In genomic region chr10:69086131-69086530, GRCh38 we compare ENCODE assay signal across 9 cellular contexts. TPM values are rescaled to one million over a fixed set of nuclear protein-coding genes. Genes with fewer than 3 reads are reported as not detected.
DNase-seq lines count a peak whose midpoint lies in the region; ATAC-seq and TF ChIP-seq lines count a peak whose summit lies in the region.
"Had no signal": no experiment of that assay in that cellular context is flagged by ENCODE, and none has a peak within 500 bp of the region (broad histone marks: within the 10 kb centered on the region; RNA-seq: fewer than 3 reads in every experiment).

No MANE protein-coding gene starts in this region.

- POLR2A ChIA-PET in A673 (lab: Charles Lee; ENCODE audit: low non-redundant PET) = no interaction called here

- H3K36me3 ChIP-seq in A673 (ENCODE audit: insufficient read depth, low read length, poor library complexity, severe bottlenecking) (no peaks in the 10 kb centered on the region), KMS-11 (ENCODE audit: insufficient read depth) (no peaks in the 10 kb centered on the region)

- H3K27ac ChIP-seq in A673 (ENCODE audit: low read depth, low read length, poor library complexity, severe bottlenecking) = no peak overlapping the region
- H3K27ac ChIP-seq in KMS-11 = peak overlapping the region; percentile 13; the same call in 1 of the 2 replicates

- in situ Hi-C loops in astrocyte of the spinal cord (cut with HindIII; ENCODE audit: low sequenced_read_pairs) = no loop called here

- H3K4me2 ChIP-seq in KMS-11 = peak overlapping the region; percentile 31; the same call in 1 of the 2 replicates

- peak overlapping the region; percentile 19; the same call in 1 of the 2 replicates for H2AFZ ChIP-seq in KMS-11 (ENCODE audit: low read depth)

- no peak for ATAC-seq in GM18505 (IDR thresholded peaks at IDR 0.05; ENCODE audit: unreplicated experiment)

- no peaks in the 10 kb centered on the region for H3K9me3 ChIP-seq in A673 (ENCODE audit: low read depth, low read length, poor library complexity, severe bottlenecking)

- H3K27me3 ChIP-seq in A673 (replicated peaks; ENCODE audit: insufficient read depth, low read depth, low read length, poor library complexity) = no peaks in the 10 kb centered on the region
- H3K27me3 ChIP-seq in KMS-11 (ENCODE audit: insufficient read depth, low read depth) = no peaks in the 10 kb centered on the region

- BruUV-seq in A673 (replicated peaks; lab: Mats Ljungman, UMichigan) = no TSS peak

- H3K4me3 ChIP-seq in A673 (ENCODE audit: low read depth, low read length, poor library complexity, severe bottlenecking) = no peak overlapping the region
- H3K4me3 ChIP-seq in KMS-11 (IDR thresholded peaks at IDR 0.05; ENCODE audit: insufficient read depth, low read depth, low read length) = no peak overlapping the region
- no peak overlapping the region for H3K4me3 ChIP-seq in astrocyte of the spinal cord (ENCODE audit: low read depth, low read length)

- H4K20me1 ChIP-seq in KMS-11 (ENCODE audit: insufficient read depth) = no peaks in the 10 kb centered on the region

- TF ChIP-seq CTCF in A673 (conservative IDR thresholded peaks at IDR 0.05; ENCODE audit: low read depth, low read length) (no peak), KMS-11 (conservative IDR thresholded peaks at IDR 0.05; ENCODE audit: low read depth, low read length) (no peak), astrocyte of the spinal cord (IDR thresholded peaks at IDR 0.05; ENCODE audit: low read depth, low read length) (no peak)

- peaks cover 32% of the 10 kb centered on the region for H3K79me2 ChIP-seq in KMS-11 (ENCODE audit: insufficient read depth, low read depth)

- DNase-seq in A673 (ENCODE audit: low spot score) (peak; percentile 51), astrocyte of the spinal cord (ENCODE audit: low read depth, low spot score) (peak; percentile 23), medulla oblongata (ENCODE audit: extremely low spot score) (peak; percentile 21), posterior cingulate gyrus (no peak), ecto neural progenitor cell (ENCODE audit: low spot score) (no peak), HK-2 (ENCODE audit: unreplicated experiment) (no peak)
- DNase-seq: activated CD4-positive, alpha-beta T cell treated with anti-CD3 and anti-CD28 coated beads, Interleukin-2, amount 50 U/mL, for 4 hours had no signal

- no peak for TF ChIP-seq POLR2A in GM18505 (IDR thresholded peaks at IDR 0.05; ENCODE audit: borderline replicate concordance, extremely low read depth, insufficient read depth, insufficient read length)

- H3K4me1 ChIP-seq in A673 (ENCODE audit: insufficient read depth, low read length, poor library complexity, severe bottlenecking) = no peaks in the 10 kb centered on the region
- peaks cover 25% of the 10 kb centered on the region for H3K4me1 ChIP-seq in KMS-11 (ENCODE audit: low read depth, poor library complexity, severe bottlenecking)

- intact Hi-C loops in A673 (cut with micrococcal nuclease; ENCODE audit: unreplicated experiment) (no loop called here), posterior cingulate gyrus (cut with DNase I) (no loop called here)

- CTCF ChIA-PET in A673 (lab: Charles Lee) = no interaction called here

- H3K9ac ChIP-seq in KMS-11 = no peak overlapping the region

RNA-seq across cellular contexts. Expression of gene SRGN, which starts 1.8 kb away (rescaled TPM):
- 0.32 TPM in 1 of 2 replicates, not detected in the other for total RNA-seq in A673 (2021)

RNA-seq across cellular contexts. Expression of gene VPS26A, which starts 37.8 kb away (rescaled TPM):
- total RNA-seq in A673 (2021) = 80.1 and 82.1 TPM in 2 replicates

Comparison
In these comparisons a context has a peak if more than half of its experiments do, and no peak if none do; other contexts are left out.
1. DNase-seq: peak in A673 (single experiment), astrocyte of the spinal cord (single experiment) and medulla oblongata (single experiment); none in posterior cingulate gyrus (0 of 10), ecto neural progenitor cell (single experiment) and HK-2 (single experiment).